2 cellular contexts compared by ENCODE assay signal in the genomic region with DNA sequence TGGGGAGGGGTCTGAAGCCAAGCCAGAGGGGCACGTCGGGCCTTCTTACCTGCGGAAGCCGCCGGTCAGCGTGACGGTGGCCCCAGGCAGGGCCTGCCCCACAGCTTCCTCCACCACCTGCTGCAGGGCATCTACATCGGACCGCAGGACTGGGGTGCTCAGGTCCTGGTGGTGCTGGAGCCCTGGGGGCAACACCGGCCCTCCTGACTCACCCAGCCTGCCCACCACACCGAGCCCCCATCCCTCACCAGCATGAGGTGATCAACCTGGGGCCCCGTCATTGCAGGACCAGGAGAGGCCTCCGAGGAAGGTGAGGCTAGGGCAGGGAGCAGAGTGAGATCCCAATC.
TF ChIP-seq lines count a peak whose summit lies in the region.

No MANE protein-coding gene starts in this region.

TF ChIP-seq in SK-N-SH, 30 proteins besides CTCF, POLR2A, EP300 and RAD21 (continued from another document):
- no peak for TF ChIP-seq FOXM1 (IDR thresholded peaks at IDR 0.05; ENCODE audit: low read depth)
- TF ChIP-seq ELF1 (IDR thresholded peaks at IDR 0.05), result no peak
- TF ChIP-seq, protein P1, sequence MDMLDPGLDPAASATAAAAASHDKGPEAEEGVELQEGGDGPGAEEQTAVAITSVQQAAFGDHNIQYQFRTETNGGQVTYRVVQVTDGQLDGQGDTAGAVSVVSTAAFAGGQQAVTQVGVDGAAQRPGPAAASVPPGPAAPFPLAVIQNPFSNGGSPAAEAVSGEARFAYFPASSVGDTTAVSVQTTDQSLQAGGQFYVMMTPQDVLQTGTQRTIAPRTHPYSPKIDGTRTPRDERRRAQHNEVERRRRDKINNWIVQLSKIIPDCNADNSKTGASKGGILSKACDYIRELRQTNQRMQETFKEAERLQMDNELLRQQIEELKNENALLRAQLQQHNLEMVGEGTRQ (IDR thresholded peaks at IDR 0.05; ENCODE audit: borderline replicate concordance, low read depth, low read length), result no peak
- no peak for TF ChIP-seq RXRA (IDR thresholded peaks at IDR 0.05; ENCODE audit: borderline replicate concordance, low read depth)
- TF ChIP-seq, protein P2, sequence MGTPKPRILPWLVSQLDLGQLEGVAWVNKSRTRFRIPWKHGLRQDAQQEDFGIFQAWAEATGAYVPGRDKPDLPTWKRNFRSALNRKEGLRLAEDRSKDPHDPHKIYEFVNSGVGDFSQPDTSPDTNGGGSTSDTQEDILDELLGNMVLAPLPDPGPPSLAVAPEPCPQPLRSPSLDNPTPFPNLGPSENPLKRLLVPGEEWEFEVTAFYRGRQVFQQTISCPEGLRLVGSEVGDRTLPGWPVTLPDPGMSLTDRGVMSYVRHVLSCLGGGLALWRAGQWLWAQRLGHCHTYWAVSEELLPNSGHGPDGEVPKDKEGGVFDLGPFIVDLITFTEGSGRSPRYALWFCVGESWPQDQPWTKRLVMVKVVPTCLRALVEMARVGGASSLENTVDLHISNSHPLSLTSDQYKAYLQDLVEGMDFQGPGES (IDR thresholded peaks at IDR 0.05; ENCODE audit: low read depth, low read length), result no peak
- TF ChIP-seq, protein P3, sequence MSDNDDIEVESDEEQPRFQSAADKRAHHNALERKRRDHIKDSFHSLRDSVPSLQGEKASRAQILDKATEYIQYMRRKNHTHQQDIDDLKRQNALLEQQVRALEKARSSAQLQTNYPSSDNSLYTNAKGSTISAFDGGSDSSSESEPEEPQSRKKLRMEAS (IDR thresholded peaks at IDR 0.05; ENCODE audit: low read depth), result no peak
- TF ChIP-seq, protein P4, sequence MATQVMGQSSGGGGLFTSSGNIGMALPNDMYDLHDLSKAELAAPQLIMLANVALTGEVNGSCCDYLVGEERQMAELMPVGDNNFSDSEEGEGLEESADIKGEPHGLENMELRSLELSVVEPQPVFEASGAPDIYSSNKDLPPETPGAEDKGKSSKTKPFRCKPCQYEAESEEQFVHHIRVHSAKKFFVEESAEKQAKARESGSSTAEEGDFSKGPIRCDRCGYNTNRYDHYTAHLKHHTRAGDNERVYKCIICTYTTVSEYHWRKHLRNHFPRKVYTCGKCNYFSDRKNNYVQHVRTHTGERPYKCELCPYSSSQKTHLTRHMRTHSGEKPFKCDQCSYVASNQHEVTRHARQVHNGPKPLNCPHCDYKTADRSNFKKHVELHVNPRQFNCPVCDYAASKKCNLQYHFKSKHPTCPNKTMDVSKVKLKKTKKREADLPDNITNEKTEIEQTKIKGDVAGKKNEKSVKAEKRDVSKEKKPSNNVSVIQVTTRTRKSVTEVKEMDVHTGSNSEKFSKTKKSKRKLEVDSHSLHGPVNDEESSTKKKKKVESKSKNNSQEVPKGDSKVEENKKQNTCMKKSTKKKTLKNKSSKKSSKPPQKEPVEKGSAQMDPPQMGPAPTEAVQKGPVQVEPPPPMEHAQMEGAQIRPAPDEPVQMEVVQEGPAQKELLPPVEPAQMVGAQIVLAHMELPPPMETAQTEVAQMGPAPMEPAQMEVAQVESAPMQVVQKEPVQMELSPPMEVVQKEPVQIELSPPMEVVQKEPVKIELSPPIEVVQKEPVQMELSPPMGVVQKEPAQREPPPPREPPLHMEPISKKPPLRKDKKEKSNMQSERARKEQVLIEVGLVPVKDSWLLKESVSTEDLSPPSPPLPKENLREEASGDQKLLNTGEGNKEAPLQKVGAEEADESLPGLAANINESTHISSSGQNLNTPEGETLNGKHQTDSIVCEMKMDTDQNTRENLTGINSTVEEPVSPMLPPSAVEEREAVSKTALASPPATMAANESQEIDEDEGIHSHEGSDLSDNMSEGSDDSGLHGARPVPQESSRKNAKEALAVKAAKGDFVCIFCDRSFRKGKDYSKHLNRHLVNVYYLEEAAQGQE (IDR thresholded peaks at IDR 0.05; ENCODE audit: low read depth, low read length), result no peak
- TF ChIP-seq, protein P5, sequence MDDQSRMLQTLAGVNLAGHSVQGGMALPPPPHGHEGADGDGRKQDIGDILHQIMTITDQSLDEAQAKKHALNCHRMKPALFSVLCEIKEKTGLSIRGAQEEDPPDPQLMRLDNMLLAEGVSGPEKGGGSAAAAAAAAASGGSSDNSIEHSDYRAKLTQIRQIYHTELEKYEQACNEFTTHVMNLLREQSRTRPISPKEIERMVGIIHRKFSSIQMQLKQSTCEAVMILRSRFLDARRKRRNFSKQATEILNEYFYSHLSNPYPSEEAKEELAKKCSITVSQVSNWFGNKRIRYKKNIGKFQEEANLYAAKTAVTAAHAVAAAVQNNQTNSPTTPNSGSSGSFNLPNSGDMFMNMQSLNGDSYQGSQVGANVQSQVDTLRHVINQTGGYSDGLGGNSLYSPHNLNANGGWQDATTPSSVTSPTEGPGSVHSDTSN (IDR thresholded peaks at IDR 0.05), result no peak
- no peak for TF ChIP-seq FOSL2 (IDR thresholded peaks at IDR 0.05; ENCODE audit: borderline replicate concordance, low read depth)

TF ChIP-seq in SK-N-SH treated with all-trans-retinoic acid at 6 μM for 48 hours, 23 proteins besides CTCF, POLR2A, EP300 and RAD21 (continued from another document):
- TF ChIP-seq, protein P6, sequence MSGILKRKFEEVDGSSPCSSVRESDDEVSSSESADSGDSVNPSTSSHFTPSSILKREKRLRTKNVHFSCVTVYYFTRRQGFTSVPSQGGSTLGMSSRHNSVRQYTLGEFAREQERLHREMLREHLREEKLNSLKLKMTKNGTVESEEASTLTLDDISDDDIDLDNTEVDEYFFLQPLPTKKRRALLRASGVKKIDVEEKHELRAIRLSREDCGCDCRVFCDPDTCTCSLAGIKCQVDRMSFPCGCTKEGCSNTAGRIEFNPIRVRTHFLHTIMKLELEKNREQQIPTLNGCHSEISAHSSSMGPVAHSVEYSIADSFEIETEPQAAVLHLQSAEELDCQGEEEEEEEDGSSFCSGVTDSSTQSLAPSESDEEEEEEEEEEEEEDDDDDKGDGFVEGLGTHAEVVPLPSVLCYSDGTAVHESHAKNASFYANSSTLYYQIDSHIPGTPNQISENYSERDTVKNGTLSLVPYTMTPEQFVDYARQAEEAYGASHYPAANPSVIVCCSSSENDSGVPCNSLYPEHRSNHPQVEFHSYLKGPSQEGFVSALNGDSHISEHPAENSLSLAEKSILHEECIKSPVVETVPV (CRISPR knock-in tag; IDR thresholded peaks at IDR 0.05), result no peak
- TF ChIP-seq ARNTL (CRISPR knock-in tag; IDR thresholded peaks at IDR 0.05; ENCODE audit: borderline replicate concordance, low read depth) (no peak), CSDC2 (CRISPR knock-in tag; IDR thresholded peaks at IDR 0.05) (no peak)
- TF ChIP-seq, protein P7, sequence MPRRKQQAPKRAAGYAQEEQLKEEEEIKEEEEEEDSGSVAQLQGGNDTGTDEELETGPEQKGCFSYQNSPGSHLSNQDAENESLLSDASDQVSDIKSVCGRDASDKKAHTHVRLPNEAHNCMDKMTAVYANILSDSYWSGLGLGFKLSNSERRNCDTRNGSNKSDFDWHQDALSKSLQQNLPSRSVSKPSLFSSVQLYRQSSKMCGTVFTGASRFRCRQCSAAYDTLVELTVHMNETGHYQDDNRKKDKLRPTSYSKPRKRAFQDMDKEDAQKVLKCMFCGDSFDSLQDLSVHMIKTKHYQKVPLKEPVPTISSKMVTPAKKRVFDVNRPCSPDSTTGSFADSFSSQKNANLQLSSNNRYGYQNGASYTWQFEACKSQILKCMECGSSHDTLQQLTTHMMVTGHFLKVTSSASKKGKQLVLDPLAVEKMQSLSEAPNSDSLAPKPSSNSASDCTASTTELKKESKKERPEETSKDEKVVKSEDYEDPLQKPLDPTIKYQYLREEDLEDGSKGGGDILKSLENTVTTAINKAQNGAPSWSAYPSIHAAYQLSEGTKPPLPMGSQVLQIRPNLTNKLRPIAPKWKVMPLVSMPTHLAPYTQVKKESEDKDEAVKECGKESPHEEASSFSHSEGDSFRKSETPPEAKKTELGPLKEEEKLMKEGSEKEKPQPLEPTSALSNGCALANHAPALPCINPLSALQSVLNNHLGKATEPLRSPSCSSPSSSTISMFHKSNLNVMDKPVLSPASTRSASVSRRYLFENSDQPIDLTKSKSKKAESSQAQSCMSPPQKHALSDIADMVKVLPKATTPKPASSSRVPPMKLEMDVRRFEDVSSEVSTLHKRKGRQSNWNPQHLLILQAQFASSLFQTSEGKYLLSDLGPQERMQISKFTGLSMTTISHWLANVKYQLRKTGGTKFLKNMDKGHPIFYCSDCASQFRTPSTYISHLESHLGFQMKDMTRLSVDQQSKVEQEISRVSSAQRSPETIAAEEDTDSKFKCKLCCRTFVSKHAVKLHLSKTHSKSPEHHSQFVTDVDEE (CRISPR knock-in tag; IDR thresholded peaks at IDR 0.05), result no peak
- TF ChIP-seq, protein P8, sequence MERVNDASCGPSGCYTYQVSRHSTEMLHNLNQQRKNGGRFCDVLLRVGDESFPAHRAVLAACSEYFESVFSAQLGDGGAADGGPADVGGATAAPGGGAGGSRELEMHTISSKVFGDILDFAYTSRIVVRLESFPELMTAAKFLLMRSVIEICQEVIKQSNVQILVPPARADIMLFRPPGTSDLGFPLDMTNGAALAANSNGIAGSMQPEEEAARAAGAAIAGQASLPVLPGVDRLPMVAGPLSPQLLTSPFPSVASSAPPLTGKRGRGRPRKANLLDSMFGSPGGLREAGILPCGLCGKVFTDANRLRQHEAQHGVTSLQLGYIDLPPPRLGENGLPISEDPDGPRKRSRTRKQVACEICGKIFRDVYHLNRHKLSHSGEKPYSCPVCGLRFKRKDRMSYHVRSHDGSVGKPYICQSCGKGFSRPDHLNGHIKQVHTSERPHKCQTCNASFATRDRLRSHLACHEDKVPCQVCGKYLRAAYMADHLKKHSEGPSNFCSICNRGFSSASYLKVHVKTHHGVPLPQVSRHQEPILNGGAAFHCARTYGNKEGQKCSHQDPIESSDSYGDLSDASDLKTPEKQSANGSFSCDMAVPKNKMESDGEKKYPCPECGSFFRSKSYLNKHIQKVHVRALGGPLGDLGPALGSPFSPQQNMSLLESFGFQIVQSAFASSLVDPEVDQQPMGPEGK (CRISPR knock-in tag; IDR thresholded peaks at IDR 0.05; ENCODE audit: borderline replicate concordance), result no peak
- TF ChIP-seq, protein P9, sequence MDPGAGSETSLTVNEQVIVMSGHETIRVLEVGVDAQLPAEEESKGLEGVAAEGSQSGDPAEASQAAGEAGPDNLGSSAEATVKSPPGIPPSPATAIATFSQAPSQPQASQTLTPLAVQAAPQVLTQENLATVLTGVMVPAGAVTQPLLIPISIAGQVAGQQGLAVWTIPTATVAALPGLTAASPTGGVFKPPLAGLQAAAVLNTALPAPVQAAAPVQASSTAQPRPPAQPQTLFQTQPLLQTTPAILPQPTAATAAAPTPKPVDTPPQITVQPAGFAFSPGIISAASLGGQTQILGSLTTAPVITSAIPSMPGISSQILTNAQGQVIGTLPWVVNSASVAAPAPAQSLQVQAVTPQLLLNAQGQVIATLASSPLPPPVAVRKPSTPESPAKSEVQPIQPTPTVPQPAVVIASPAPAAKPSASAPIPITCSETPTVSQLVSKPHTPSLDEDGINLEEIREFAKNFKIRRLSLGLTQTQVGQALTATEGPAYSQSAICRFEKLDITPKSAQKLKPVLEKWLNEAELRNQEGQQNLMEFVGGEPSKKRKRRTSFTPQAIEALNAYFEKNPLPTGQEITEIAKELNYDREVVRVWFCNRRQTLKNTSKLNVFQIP (CRISPR knock-in tag; IDR thresholded peaks at IDR 0.05; ENCODE audit: borderline replicate concordance, low read depth), result no peak
